Comparison of ENCODE assay signal across 1 cellular context in the genomic region with DNA sequence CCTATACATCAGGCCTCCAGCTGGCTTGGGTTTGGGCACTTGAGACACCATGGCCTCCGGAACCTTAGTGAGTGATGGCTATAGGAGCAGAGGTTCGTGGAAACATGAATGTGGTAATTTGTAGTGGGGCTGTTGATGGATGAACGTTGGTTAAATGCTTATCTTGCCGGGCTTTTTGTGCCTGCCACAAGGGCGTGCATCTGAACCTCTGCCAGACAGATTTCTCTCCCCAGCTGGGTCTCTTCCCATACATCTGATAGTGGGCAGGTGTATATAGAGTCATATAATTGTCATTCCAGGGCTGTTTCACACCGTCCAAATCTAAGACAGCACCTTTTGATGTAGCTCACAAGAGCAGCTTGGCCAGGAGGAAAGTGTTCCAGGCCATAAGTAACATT.
TF ChIP-seq lines count a peak whose summit lies in the region.

No MANE protein-coding gene starts in this region.

TF ChIP-seq in IMR-90, 13 proteins besides CTCF, POLR2A, EP300 and RAD21 (continued from another document):
- TF ChIP-seq, protein P1, sequence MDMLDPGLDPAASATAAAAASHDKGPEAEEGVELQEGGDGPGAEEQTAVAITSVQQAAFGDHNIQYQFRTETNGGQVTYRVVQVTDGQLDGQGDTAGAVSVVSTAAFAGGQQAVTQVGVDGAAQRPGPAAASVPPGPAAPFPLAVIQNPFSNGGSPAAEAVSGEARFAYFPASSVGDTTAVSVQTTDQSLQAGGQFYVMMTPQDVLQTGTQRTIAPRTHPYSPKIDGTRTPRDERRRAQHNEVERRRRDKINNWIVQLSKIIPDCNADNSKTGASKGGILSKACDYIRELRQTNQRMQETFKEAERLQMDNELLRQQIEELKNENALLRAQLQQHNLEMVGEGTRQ (IDR thresholded peaks at IDR 0.05; ENCODE audit: low read depth, low read length), result no peak
